ENCODE assay signal across 8 cellular contexts in genomic region chr3:56042326-56042951, GRCh38.
DNase-seq lines count a peak whose midpoint lies in the region; ATAC-seq and TF ChIP-seq lines count a peak whose summit lies in the region.

No MANE protein-coding gene starts in this region.

- H3K9me2 ChIP-seq in Karpas-422 (replicated peaks; ENCODE audit: insufficient read depth, low read length): no peaks in the 10 kb centered on the region

- H3K27me3 ChIP-seq in Karpas-422 (ENCODE audit: low read length): no peaks in the 10 kb centered on the region; the same call in 1 of the 2 replicates
- H3K27me3 ChIP-seq in adipocyte (replicated peaks; ENCODE audit: control insufficient read depth, insufficient read depth, low read length): peaks cover 8% of the 10 kb centered on the region

- no peak for ATAC-seq in activated CD4-positive, CD25-positive, alpha-beta regulatory T cell treated with anti-CD3 and anti-CD28 coated beads, Interleukin-2, amount 50 U/mL, for 24 hours
- no peak for ATAC-seq in HG03139 (IDR thresholded peaks at IDR 0.05; ENCODE audit: unreplicated experiment)

- H3K4me1 ChIP-seq in Karpas-422 (ENCODE audit: low read length) (no peaks in the 10 kb centered on the region), adipocyte (ENCODE audit: control insufficient read depth, insufficient read depth, low read length) (no peaks in the 10 kb centered on the region)

- H3K9me3 ChIP-seq in Karpas-422 (ENCODE audit: low read length) (no peaks in the 10 kb centered on the region), adipocyte (ENCODE audit: control insufficient read depth, low read length) (peaks cover 16% of the 10 kb centered on the region)

- TF ChIP-seq CTCF in C4-2B (conservative IDR thresholded peaks at IDR 0.05) (peak; percentile 76), lower leg skin (IDR thresholded peaks at IDR 0.05) (no peak)

- H3K9ac ChIP-seq in Karpas-422 (ENCODE audit: low read length): no peak overlapping the region
- H3K9ac ChIP-seq in adipocyte (ENCODE audit: low read length): no peak overlapping the region

- no peaks in the 10 kb centered on the region for H3K79me2 ChIP-seq in Karpas-422 (ENCODE audit: low read length)

- H4K20me1 ChIP-seq in Karpas-422 (ENCODE audit: insufficient read depth, low read depth, low read length): no peaks in the 10 kb centered on the region

- H3K27ac ChIP-seq in C4-2B: no peak overlapping the region
- H3K27ac ChIP-seq in Karpas-422 (ENCODE audit: low read length): no peak overlapping the region

- no peak overlapping the region for H3K4me3 ChIP-seq in Karpas-422 (ENCODE audit: low read length)
- no peak overlapping the region for H3K4me3 ChIP-seq in adipocyte (ENCODE audit: low read length)
- H3K4me3 ChIP-seq in lower leg skin (ENCODE audit: low read depth, poor library complexity, severe bottlenecking): no peak overlapping the region

- 47 to 52% methylated on average over 10 of the region's 10 CpGs for WGBS in lower leg skin, 2 donors

- H3K4me2 ChIP-seq in Karpas-422 (ENCODE audit: low read depth, low read length, poor library complexity, severe bottlenecking): no peak overlapping the region

- intact Hi-C loops in lower leg skin (cut with DNase I; ENCODE audit: low total_unique reads): no loop called here

- H2AFZ ChIP-seq in Karpas-422 (ENCODE audit: low read length): no peak overlapping the region

- peak; percentile 61 for DNase-seq in Karpas-422
- peak; percentile 83 for DNase-seq in adipocyte (ENCODE audit: low read depth)
- DNase-seq in iPS-NIHi11 (ENCODE audit: low spot score): peak; percentile 33
- DNase-seq in GOT3 (lab: John Stamatoyannopoulos, UW): no peak
- DNase-seq in lower leg skin (ENCODE audit: low spot score in 2 of 2): no peak

- TF ChIP-seq POLR2A in lower leg skin (IDR thresholded peaks at IDR 0.05): no peak

- no peaks in the 10 kb centered on the region for H3K36me3 ChIP-seq in Karpas-422 (ENCODE audit: insufficient read depth, low read length)
- H3K36me3 ChIP-seq in adipocyte (ENCODE audit: control insufficient read depth, insufficient read depth, low read length, severe bottlenecking): no peaks in the 10 kb centered on the region

Comparison
In these comparisons a context has a peak if more than half of its experiments do, and no peak if none do; other contexts are left out.
1. DNase-seq: peak in Karpas-422 (single experiment), adipocyte (single experiment) and iPS-NIHi11 (single experiment); none in GOT3 (single experiment) and lower leg skin (0 of 2).